In the genomic region with DNA sequence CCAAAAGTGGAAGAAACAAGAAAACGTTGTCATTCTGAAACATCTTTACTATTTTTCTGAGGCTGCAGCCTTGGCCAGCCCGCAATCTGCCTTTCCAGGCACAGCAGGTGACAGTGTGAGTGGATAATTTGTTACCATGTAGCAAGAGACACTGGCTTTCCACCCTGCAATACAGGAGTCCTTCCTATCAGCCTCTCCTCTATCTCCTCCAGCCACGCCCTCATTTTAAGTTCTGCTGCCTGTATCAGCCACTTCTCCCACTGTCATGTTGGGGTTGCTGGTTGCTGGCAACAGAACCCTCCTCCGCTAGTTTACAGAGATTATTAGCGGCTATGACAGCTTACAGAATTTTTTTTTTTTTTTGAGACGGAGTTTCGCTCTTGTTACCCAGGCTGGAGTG, we compare ENCODE assay signal across 1 cellular context.
TF ChIP-seq lines count a peak whose summit lies in the region.

No MANE protein-coding gene starts in this region.

TF ChIP-seq in K562, 482 proteins besides CTCF, POLR2A, EP300 and RAD21 (continued from another document and continues in another):
- TF ChIP-seq, protein P1, sequence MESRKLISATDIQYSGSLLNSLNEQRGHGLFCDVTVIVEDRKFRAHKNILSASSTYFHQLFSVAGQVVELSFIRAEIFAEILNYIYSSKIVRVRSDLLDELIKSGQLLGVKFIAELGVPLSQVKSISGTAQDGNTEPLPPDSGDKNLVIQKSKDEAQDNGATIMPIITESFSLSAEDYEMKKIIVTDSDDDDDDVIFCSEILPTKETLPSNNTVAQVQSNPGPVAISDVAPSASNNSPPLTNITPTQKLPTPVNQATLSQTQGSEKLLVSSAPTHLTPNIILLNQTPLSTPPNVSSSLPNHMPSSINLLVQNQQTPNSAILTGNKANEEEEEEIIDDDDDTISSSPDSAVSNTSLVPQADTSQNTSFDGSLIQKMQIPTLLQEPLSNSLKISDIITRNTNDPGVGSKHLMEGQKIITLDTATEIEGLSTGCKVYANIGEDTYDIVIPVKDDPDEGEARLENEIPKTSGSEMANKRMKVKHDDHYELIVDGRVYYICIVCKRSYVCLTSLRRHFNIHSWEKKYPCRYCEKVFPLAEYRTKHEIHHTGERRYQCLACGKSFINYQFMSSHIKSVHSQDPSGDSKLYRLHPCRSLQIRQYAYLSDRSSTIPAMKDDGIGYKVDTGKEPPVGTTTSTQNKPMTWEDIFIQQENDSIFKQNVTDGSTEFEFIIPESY (CRISPR knock-in tag; IDR thresholded peaks at IDR 0.05) = peak; percentile 46; the same call in 1 of the 2 replicates
- TF ChIP-seq HDGF (IDR thresholded peaks at IDR 0.05) = no peak
- TF ChIP-seq CBFA2T3 (IDR thresholded peaks at IDR 0.05) = peak; percentile 89
- no peak for TF ChIP-seq YY1 (IDR thresholded peaks at IDR 0.05; ENCODE audit: borderline replicate concordance in 1 of 3, control insufficient read depth in 1 of 3, extremely low read depth in 1 of 3, insufficient read depth in 3 of 3, insufficient read length in 1 of 3, insufficient replicate concordance in 2 of 3, low read depth in 1 of 3, low read length in 2 of 3)
- TF ChIP-seq CREB1 (IDR thresholded peaks at IDR 0.05) = no peak
- 0 out of 2 replicates have a peak, but pooled peaks have one; percentile 21 for TF ChIP-seq CREB1 (CRISPR knock-in tag; IDR thresholded peaks at IDR 0.05)
- peak in 1 of 2 experiments; percentile 83; a peak in 2 of 4 replicates for TF ChIP-seq SRF (CRISPR knock-in tag; IDR thresholded peaks at IDR 0.05)
- peak; percentile 94 for TF ChIP-seq TCF3 (CRISPR knock-in tag; IDR thresholded peaks at IDR 0.05)
- TF ChIP-seq, protein P2, sequence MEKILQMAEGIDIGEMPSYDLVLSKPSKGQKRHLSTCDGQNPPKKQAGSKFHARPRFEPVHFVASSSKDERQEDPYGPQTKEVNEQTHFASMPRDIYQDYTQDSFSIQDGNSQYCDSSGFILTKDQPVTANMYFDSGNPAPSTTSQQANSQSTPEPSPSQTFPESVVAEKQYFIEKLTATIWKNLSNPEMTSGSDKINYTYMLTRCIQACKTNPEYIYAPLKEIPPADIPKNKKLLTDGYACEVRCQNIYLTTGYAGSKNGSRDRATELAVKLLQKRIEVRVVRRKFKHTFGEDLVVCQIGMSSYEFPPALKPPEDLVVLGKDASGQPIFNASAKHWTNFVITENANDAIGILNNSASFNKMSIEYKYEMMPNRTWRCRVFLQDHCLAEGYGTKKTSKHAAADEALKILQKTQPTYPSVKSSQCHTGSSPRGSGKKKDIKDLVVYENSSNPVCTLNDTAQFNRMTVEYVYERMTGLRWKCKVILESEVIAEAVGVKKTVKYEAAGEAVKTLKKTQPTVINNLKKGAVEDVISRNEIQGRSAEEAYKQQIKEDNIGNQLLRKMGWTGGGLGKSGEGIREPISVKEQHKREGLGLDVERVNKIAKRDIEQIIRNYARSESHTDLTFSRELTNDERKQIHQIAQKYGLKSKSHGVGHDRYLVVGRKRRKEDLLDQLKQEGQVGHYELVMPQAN (IDR thresholded peaks at IDR 0.05; ENCODE audit: borderline replicate concordance) = no peak
- TF ChIP-seq ZNF57 (CRISPR knock-in tag; IDR thresholded peaks at IDR 0.05) = no peak
- peak; percentile 61; the same call in 1 of the 2 replicates for TF ChIP-seq SMARCA4 (IDR thresholded peaks at IDR 0.05)
- TF ChIP-seq NUFIP1 (IDR thresholded peaks at IDR 0.05; ENCODE audit: partially characterized antibody) = no peak
- no peak for TF ChIP-seq TAF9B (IDR thresholded peaks at IDR 0.05; ENCODE audit: partially characterized antibody)
- 0 out of 2 replicates have a peak, but pooled peaks have one; percentile 24 for TF ChIP-seq LEF1 (IDR thresholded peaks at IDR 0.05)
- TF ChIP-seq, protein P3, sequence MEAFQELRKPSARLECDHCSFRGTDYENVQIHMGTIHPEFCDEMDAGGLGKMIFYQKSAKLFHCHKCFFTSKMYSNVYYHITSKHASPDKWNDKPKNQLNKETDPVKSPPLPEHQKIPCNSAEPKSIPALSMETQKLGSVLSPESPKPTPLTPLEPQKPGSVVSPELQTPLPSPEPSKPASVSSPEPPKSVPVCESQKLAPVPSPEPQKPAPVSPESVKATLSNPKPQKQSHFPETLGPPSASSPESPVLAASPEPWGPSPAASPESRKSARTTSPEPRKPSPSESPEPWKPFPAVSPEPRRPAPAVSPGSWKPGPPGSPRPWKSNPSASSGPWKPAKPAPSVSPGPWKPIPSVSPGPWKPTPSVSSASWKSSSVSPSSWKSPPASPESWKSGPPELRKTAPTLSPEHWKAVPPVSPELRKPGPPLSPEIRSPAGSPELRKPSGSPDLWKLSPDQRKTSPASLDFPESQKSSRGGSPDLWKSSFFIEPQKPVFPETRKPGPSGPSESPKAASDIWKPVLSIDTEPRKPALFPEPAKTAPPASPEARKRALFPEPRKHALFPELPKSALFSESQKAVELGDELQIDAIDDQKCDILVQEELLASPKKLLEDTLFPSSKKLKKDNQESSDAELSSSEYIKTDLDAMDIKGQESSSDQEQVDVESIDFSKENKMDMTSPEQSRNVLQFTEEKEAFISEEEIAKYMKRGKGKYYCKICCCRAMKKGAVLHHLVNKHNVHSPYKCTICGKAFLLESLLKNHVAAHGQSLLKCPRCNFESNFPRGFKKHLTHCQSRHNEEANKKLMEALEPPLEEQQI (IDR thresholded peaks at IDR 0.05) = no peak
- TF ChIP-seq SAFB (IDR thresholded peaks at IDR 0.05; ENCODE audit: borderline replicate concordance, low read depth, low read length) = no peak
- TF ChIP-seq MYNN (IDR thresholded peaks at IDR 0.05) = no peak
- no peak for TF ChIP-seq MYNN (CRISPR knock-in tag; IDR thresholded peaks at IDR 0.05)
- TF ChIP-seq ZNF644 (tag; IDR thresholded peaks at IDR 0.05; ENCODE audit: low read depth) = 0 out of 2 replicates have a peak, but pooled peaks have one; percentile 34
- TF ChIP-seq MTA3 (IDR thresholded peaks at IDR 0.05; ENCODE audit: borderline replicate concordance) = no peak
- TF ChIP-seq DNMT1 (IDR thresholded peaks at IDR 0.05) = no peak
- peak; percentile 86 for TF ChIP-seq ZNF384 (IDR thresholded peaks at IDR 0.05; ENCODE audit: low read depth, low read length)
- peak; percentile 61; the same call in 1 of the 2 replicates for TF ChIP-seq KLF16 (IDR thresholded peaks at IDR 0.05)
- TF ChIP-seq TRIM24 (IDR thresholded peaks at IDR 0.05) = peak in 1 of 2 experiments; percentile 65; a peak in 2 of 4 replicates
- TF ChIP-seq CTBP1 (IDR thresholded peaks at IDR 0.05; ENCODE audit: borderline replicate concordance) = peak; percentile 65; the same call in 1 of the 2 replicates
- TF ChIP-seq ZNF239 (CRISPR knock-in tag; IDR thresholded peaks at IDR 0.05) = no peak
- TF ChIP-seq, protein P4, sequence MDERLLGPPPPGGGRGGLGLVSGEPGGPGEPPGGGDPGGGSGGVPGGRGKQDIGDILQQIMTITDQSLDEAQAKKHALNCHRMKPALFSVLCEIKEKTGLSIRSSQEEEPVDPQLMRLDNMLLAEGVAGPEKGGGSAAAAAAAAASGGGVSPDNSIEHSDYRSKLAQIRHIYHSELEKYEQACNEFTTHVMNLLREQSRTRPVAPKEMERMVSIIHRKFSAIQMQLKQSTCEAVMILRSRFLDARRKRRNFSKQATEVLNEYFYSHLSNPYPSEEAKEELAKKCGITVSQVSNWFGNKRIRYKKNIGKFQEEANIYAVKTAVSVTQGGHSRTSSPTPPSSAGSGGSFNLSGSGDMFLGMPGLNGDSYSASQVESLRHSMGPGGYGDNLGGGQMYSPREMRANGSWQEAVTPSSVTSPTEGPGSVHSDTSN (CRISPR knock-in tag; IDR thresholded peaks at IDR 0.05; ENCODE audit: low read depth) = no peak
- TF ChIP-seq, protein P4 (tag; conservative IDR thresholded peaks at IDR 0.05; ENCODE audit: low read depth) = peak; percentile 77
- TF ChIP-seq GATA2 (CRISPR knock-in tag; IDR thresholded peaks at IDR 0.05) = peak; percentile 88
- peak; percentile 52; the same call in 1 of the 2 replicates for TF ChIP-seq SOX6 (IDR thresholded peaks at IDR 0.05)
- TF ChIP-seq SP1 (CRISPR knock-in tag; IDR thresholded peaks at IDR 0.05) = peak; percentile 54; the same call in 1 of the 2 replicates
- peak; percentile 52; the same call in 1 of the 2 replicates for TF ChIP-seq RFX5 (IDR thresholded peaks at IDR 0.05; ENCODE audit: low read depth, low read length)
- TF ChIP-seq, protein P5, sequence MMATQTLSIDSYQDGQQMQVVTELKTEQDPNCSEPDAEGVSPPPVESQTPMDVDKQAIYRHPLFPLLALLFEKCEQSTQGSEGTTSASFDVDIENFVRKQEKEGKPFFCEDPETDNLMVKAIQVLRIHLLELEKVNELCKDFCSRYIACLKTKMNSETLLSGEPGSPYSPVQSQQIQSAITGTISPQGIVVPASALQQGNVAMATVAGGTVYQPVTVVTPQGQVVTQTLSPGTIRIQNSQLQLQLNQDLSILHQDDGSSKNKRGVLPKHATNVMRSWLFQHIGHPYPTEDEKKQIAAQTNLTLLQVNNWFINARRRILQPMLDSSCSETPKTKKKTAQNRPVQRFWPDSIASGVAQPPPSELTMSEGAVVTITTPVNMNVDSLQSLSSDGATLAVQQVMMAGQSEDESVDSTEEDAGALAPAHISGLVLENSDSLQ (IDR thresholded peaks at IDR 0.05) = peak; percentile 81
- TF ChIP-seq NCOR1 (IDR thresholded peaks at IDR 0.05) = peak; percentile 72
- no peak for TF ChIP-seq CHD4 (IDR thresholded peaks at IDR 0.05; ENCODE audit: insufficient read depth, insufficient replicate concordance, low read depth, low read length, poor library complexity, severe bottlenecking)
- peak; percentile 86 for TF ChIP-seq ARID1B (IDR thresholded peaks at IDR 0.05)
- TF ChIP-seq NELFE (IDR thresholded peaks at IDR 0.05; ENCODE audit: insufficient read depth, insufficient read length) = no peak
- peak; percentile 65; the same call in 1 of the 2 replicates for TF ChIP-seq DPF2 (IDR thresholded peaks at IDR 0.05)
- TF ChIP-seq, protein P6, sequence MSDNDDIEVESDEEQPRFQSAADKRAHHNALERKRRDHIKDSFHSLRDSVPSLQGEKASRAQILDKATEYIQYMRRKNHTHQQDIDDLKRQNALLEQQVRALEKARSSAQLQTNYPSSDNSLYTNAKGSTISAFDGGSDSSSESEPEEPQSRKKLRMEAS (CRISPR knock-in tag; IDR thresholded peaks at IDR 0.05) = peak; percentile 47; the same call in 1 of the 2 replicates
- 0 out of 2 replicates have a peak, but pooled peaks have one; percentile 47 for TF ChIP-seq KLF13 (tag; IDR thresholded peaks at IDR 0.05; ENCODE audit: borderline replicate concordance, low read depth)
- peak in 1 of 2 experiments; percentile 79; a peak in 2 of 4 replicates for TF ChIP-seq RCOR1 (IDR thresholded peaks at IDR 0.05; ENCODE audit: borderline replicate concordance in 1 of 2, low read depth in 2 of 2, low read length in 2 of 2)
- peak; percentile 18; the same call in 1 of the 2 replicates for TF ChIP-seq MTA1 (IDR thresholded peaks at IDR 0.05; ENCODE audit: borderline replicate concordance)
- peak; percentile 59 for TF ChIP-seq CEBPB (tag; IDR thresholded peaks at IDR 0.05)
- peak; percentile 80 for TF ChIP-seq TEAD4 (IDR thresholded peaks at IDR 0.05; ENCODE audit: low read length)
- TF ChIP-seq TEAD4 (CRISPR knock-in tag; IDR thresholded peaks at IDR 0.05; ENCODE audit: borderline replicate concordance) = no peak
- no peak for TF ChIP-seq KAT8 (IDR thresholded peaks at IDR 0.05; ENCODE audit: low read depth)
- 0 out of 2 replicates have a peak, but pooled peaks have one; percentile 19 for TF ChIP-seq ZNF75A (CRISPR knock-in tag; IDR thresholded peaks at IDR 0.05)
- TF ChIP-seq ZNF785 (CRISPR knock-in tag; IDR thresholded peaks at IDR 0.05) = no peak
- TF ChIP-seq, protein P7, sequence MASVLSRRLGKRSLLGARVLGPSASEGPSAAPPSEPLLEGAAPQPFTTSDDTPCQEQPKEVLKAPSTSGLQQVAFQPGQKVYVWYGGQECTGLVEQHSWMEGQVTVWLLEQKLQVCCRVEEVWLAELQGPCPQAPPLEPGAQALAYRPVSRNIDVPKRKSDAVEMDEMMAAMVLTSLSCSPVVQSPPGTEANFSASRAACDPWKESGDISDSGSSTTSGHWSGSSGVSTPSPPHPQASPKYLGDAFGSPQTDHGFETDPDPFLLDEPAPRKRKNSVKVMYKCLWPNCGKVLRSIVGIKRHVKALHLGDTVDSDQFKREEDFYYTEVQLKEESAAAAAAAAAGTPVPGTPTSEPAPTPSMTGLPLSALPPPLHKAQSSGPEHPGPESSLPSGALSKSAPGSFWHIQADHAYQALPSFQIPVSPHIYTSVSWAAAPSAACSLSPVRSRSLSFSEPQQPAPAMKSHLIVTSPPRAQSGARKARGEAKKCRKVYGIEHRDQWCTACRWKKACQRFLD (CRISPR knock-in tag; IDR thresholded peaks at IDR 0.05) = no peak; the same call in 1 of the 2 replicates
